In genomic region chr19:2552859-2553258, GRCh38 we compare ENCODE assay signal across 8 cellular contexts.
DNase-seq lines count a peak whose midpoint lies in the region; ATAC-seq lines count a peak whose summit lies in the region.

No MANE protein-coding gene starts in this region.

- peaks cover 41 to 47% of the 10 kb centered on the region in 2 donors for H3K4me1 Mint-ChIP-seq in natural killer cell treated with Interleukin-12 subunit alpha and Interleukin-12 subunit beta and Interleukin-15 and Interleukin-18, amount 100 ng/mL, for 72 hours (ENCODE audit: low read depth in 2 of 2)

- no peaks in the 10 kb centered on the region for H3K27me3 Mint-ChIP-seq in natural killer cell treated with Interleukin-12 subunit alpha and Interleukin-12 subunit beta and Interleukin-15 and Interleukin-18, amount 100 ng/mL, for 72 hours

- ATAC-seq in GM21717 (IDR thresholded peaks at IDR 0.05; ENCODE audit: unreplicated experiment), result peak; percentile 54
- ATAC-seq in natural killer cell treated with Interleukin-12 subunit alpha and Interleukin-12 subunit beta and Interleukin-15 and Interleukin-18, amount 100 ng/mL, for 72 hours, result peak; percentile 91
- ATAC-seq in GM19455 (IDR thresholded peaks at IDR 0.05; ENCODE audit: unreplicated experiment), result no peak

- no peaks in the 10 kb centered on the region for H3K36me3 Mint-ChIP-seq in natural killer cell treated with Interleukin-12 subunit alpha and Interleukin-12 subunit beta and Interleukin-15 and Interleukin-18, amount 100 ng/mL, for 72 hours

- H3K4me3 Mint-ChIP-seq in natural killer cell treated with Interleukin-12 subunit alpha and Interleukin-12 subunit beta and Interleukin-15 and Interleukin-18, amount 100 ng/mL, for 72 hours, result peak overlapping the region; percentile 70

- H3K27ac Mint-ChIP-seq in natural killer cell treated with Interleukin-12 subunit alpha and Interleukin-12 subunit beta and Interleukin-15 and Interleukin-18, amount 100 ng/mL, for 72 hours, result peak overlapping the region; percentile 76 to 93

- H3K9me3 Mint-ChIP-seq in natural killer cell treated with Interleukin-12 subunit alpha and Interleukin-12 subunit beta and Interleukin-15 and Interleukin-18, amount 100 ng/mL, for 72 hours, result no peaks in the 10 kb centered on the region

- DNase-seq in CMK (ENCODE audit: low read depth) (peak; percentile 70), NOMO-1 treated with DMSO at 0.1 percent for 48 hours (lab: John Stamatoyannopoulos, UW; ENCODE audit: unreplicated experiment) (peak; percentile 97), NCI-H2029 treated with DMSO at 0.1 percent for 48 hours (lab: John Stamatoyannopoulos, UW) (no peak), NCI-H2081 treated with DMSO at 0.1 percent for 48 hours (lab: John Stamatoyannopoulos, UW) (no peak)
- DNase-seq in activated T-helper 9 cell treated with anti-CD3 and anti-CD28 coated beads, Interleukin-2, amount 50 U/mL, for 16 hours (ENCODE audit: low read depth), result peak; percentile 27
- DNase-seq in natural killer cell treated with Interleukin-12 subunit alpha and Interleukin-12 subunit beta and Interleukin-15 and Interleukin-18, amount 100 ng/mL, for 72 hours (ENCODE audit: low spot score), result peak; percentile 86

Comparison
In these comparisons a context has a peak if more than half of its experiments do, and no peak if none do; other contexts are left out.
1. DNase-seq: peak in CMK (single experiment), NOMO-1 treated with DMSO at 0.1 percent for 48 hours (single experiment), activated T-helper 9 cell treated with anti-CD3 and anti-CD28 coated beads, Interleukin-2, amount 50 U/mL, for 16 hours (single experiment) and natural killer cell treated with Interleukin-12 subunit alpha and Interleukin-12 subunit beta and Interleukin-15 and Interleukin-18, amount 100 ng/mL, for 72 hours (single experiment); none in NCI-H2029 treated with DMSO at 0.1 percent for 48 hours (single experiment) and NCI-H2081 treated with DMSO at 0.1 percent for 48 hours (single experiment).